Comparison of ENCODE assay signal across 22 cellular contexts in the genomic region with DNA sequence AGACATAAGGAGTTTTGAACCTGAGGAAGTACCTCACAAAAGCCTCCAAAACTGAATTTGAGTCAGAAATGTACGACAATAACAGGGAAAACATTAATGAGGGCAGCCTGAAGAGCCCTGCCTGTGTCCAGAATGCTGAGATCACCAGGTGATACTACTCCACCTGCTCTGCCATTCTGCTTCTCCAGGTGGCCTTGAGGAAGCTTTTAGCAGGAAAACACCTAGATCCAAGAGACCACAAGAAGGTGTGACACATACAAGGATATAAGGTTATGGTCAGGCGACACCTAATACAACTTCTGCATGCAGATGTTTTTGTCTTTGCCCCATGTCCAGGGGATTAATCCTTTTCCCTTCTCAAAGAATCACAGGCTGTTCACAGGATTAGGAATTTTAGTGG. TPM values are rescaled to one million over a fixed set of nuclear protein-coding genes. Genes with fewer than 3 reads are reported as not detected.
A peak's percentile ranks its signal among the peaks of the same experiment; 100 is the strongest.
DNase-seq lines count a peak whose midpoint lies in the region; ATAC-seq and TF ChIP-seq lines count a peak whose summit lies in the region.
"Had no signal": no experiment of that assay in that cellular context is flagged by ENCODE, and none has a peak within 500 bp of the region (broad histone marks: within the 10 kb centered on the region; RNA-seq: fewer than 3 reads in every experiment).

No MANE protein-coding gene starts in this region.

- no peak for TF ChIP-seq POLR2A in breast epithelium (IDR thresholded peaks at IDR 0.05)

- H3K9me3 ChIP-seq in mammary epithelial cell (replicated peaks; ENCODE audit: insufficient read depth, low read length) (no peaks in the 10 kb centered on the region), breast epithelium (no peaks in the 10 kb centered on the region), neuronal stem cell (replicated peaks in 1 of 2; ENCODE audit: control insufficient read depth in 2 of 2, insufficient read depth in 1 of 2, low read depth in 1 of 2, low read length in 2 of 2) (no peaks in the 10 kb centered on the region)

- H3K4me1 ChIP-seq in mammary epithelial cell (ENCODE audit: insufficient read depth, low read length) (peaks cover 5% of the 10 kb centered on the region), breast epithelium (no peaks in the 10 kb centered on the region), neuronal stem cell (ENCODE audit: control insufficient read depth in 2 of 2, insufficient read depth in 1 of 2, low read depth in 1 of 2, low read length in 2 of 2) (peaks cover 0 to 6% of the 10 kb centered on the region in 2 donors)

- H3K27ac ChIP-seq in mammary epithelial cell (ENCODE audit: insufficient read depth, low read depth, low read length) (no peak overlapping the region), breast epithelium (no peak overlapping the region), epithelial cell of prostate (peak overlapping the region; percentile 54), neuronal stem cell (replicated peaks; ENCODE audit: low read length) (no peak overlapping the region)

- dilution Hi-C loops in mammary epithelial cell (cut with HindIII; ENCODE audit: low sequenced_read_pairs), result no loop called here

- H3K4me2 ChIP-seq in mammary epithelial cell (ENCODE audit: insufficient read depth, low read depth, low read length), result no peak overlapping the region
- no peak overlapping the region for H3K4me2 ChIP-seq in neuronal stem cell (ENCODE audit: insufficient read depth, low read length, poor library complexity, severe bottlenecking)

- H4K91ac ChIP-seq in neuronal stem cell (ENCODE audit: low read depth, low read length, poor library complexity), result no peak overlapping the region

- no peak overlapping the region for H2BK120ac ChIP-seq in neuronal stem cell (ENCODE audit: low read depth, low read length)

- TF ChIP-seq CTCF in mammary epithelial cell (conservative IDR thresholded peaks at IDR 0.05 in 1 of 2, IDR thresholded peaks at IDR 0.05 in 1 of 2; ENCODE audit: extremely low read depth in 1 of 2, insufficient read depth in 1 of 2, low read depth in 1 of 2, low read length in 2 of 2), result no peak
- no peak for TF ChIP-seq CTCF in breast epithelium (IDR thresholded peaks at IDR 0.05)

- H2BK12ac ChIP-seq in neuronal stem cell (ENCODE audit: low read length), result no peak overlapping the region

- in situ Hi-C loops in mammary epithelial cell (cut with MboI; ENCODE audit: low sequenced_read_pairs in 2 of 2), result no loop called here

- no peak overlapping the region for H3K23ac ChIP-seq in neuronal stem cell (ENCODE audit: low read depth, low read length, poor library complexity)

- H3K18ac ChIP-seq in neuronal stem cell (ENCODE audit: low read length), result no peak overlapping the region

- no peaks in the 10 kb centered on the region for H3K79me2 ChIP-seq in mammary epithelial cell (ENCODE audit: insufficient read depth, low read length)

- BruUV-seq in mammary epithelial cell (replicated peaks; lab: Mats Ljungman, UMichigan), result no TSS peak

- DNase-seq in mammary epithelial cell (peak; percentile 39), breast epithelium (ENCODE audit: low spot score in 2 of 2) (no peak), NCI-H2029 (lab: John Stamatoyannopoulos, UW) (peak; percentile 52), epithelial cell of prostate (ENCODE audit: low read depth, low spot score) (peak; percentile 71), neuronal stem cell (ENCODE audit: low spot score) (no peak), germinal center (ENCODE audit: low spot score) (no peak)
- DNase-seq: C1 segment of cervical spinal cord; CD8-positive, alpha-beta memory T cell; GOT3; KBM-7; NCI-H1105 treated with DMSO at 0.1 percent for 48 hours; NCI-H1694; NCI-H2107; NCI-H226; NCI-H526; SHP77; T-cell had no signal

- H3K4me3 ChIP-seq in mammary epithelial cell (replicated peaks in 1 of 3; ENCODE audit: insufficient read depth in 1 of 3, low read depth in 2 of 3, low read length in 3 of 3) (no peak overlapping the region), breast epithelium (no peak overlapping the region), neuronal stem cell (ENCODE audit: low read length in 2 of 2) (no peak overlapping the region)
- H3K4me3 ChIP-seq: GM12878 had no signal

- 91% methylated on average over 2 of the region's 2 CpGs for WGBS in mammary epithelial cell (ENCODE audit: low coverage, missing lambda C conversion rate)
- WGBS in neuronal stem cell (ENCODE audit: extremely low coverage in 2 of 2, insufficient read length in 2 of 2, insufficient replicate concordance in 1 of 2), 2 donors, result no CpG with 5 or more reads among the region's 2 CpGs

- H3K9ac ChIP-seq in mammary epithelial cell (ENCODE audit: insufficient read depth, low read length), result no peak overlapping the region
- H3K9ac ChIP-seq in neuronal stem cell (ENCODE audit: low read depth, low read length, poor library complexity), result no peak overlapping the region

- H3K4ac ChIP-seq in neuronal stem cell (ENCODE audit: low read length), result no peak overlapping the region

- no peaks in the 10 kb centered on the region for H3K79me1 ChIP-seq in neuronal stem cell (ENCODE audit: low read depth, low read length)

- H4K8ac ChIP-seq in neuronal stem cell (ENCODE audit: low read depth, low read length), result no peak overlapping the region

- H2BK5ac ChIP-seq in neuronal stem cell (ENCODE audit: low read length), result no peak overlapping the region

- no peak overlapping the region for H3K14ac ChIP-seq in neuronal stem cell (ENCODE audit: low read length)

- H3K27me3 ChIP-seq in mammary epithelial cell (ENCODE audit: insufficient read depth, low read length) (no peaks in the 10 kb centered on the region), breast epithelium (no peaks in the 10 kb centered on the region), neuronal stem cell (ENCODE audit: control insufficient read depth in 3 of 3, insufficient read depth in 3 of 3, low read depth in 1 of 3, low read length in 3 of 3) (peaks cover 0 to 49% (median 0%) of the 10 kb centered on the region in 3 experiments)

- no peak for ATAC-seq in HG03175 (IDR thresholded peaks at IDR 0.05; ENCODE audit: unreplicated experiment)
- ATAC-seq: GM12878, HCT116, SK-N-SH treated with all-trans-retinoic acid at 6 μM for 48 hours, T-cell had no signal

- H4K20me1 ChIP-seq in mammary epithelial cell (ENCODE audit: insufficient read depth, low read length), result no peaks in the 10 kb centered on the region

- H3K36me3 ChIP-seq in mammary epithelial cell (ENCODE audit: insufficient read depth, low read length) (no peaks in the 10 kb centered on the region), breast epithelium (no peaks in the 10 kb centered on the region), neuronal stem cell (replicated peaks in 1 of 2; ENCODE audit: control insufficient read depth in 2 of 2, insufficient read depth in 2 of 2, low read length in 2 of 2) (no peaks in the 10 kb centered on the region)

- H2AFZ ChIP-seq in mammary epithelial cell (ENCODE audit: low read depth, low read length) (no peak overlapping the region), neuronal stem cell (ENCODE audit: low read length) (no peak overlapping the region)

- no peak overlapping the region for H2AK5ac ChIP-seq in neuronal stem cell (ENCODE audit: low read depth, low read length)

- CTCF ChIA-PET in mammary epithelial cell (lab: Charles Lee; ENCODE audit: low non-redundant PET), result no interaction called here

- no peak overlapping the region for H2BK15ac ChIP-seq in neuronal stem cell (ENCODE audit: low read length)

- intact Hi-C loops in mammary epithelial cell (cut with micrococcal nuclease) (loop anchor here (5.0 kb wide), 1 partner anchor 100 kb away; no protein-coding TSS in a partner anchor), breast epithelium (cut with DNase I; ENCODE audit: low total_unique reads) (no loop called here)

RNA-seq across cellular contexts. Expression of a gene that starts 15.3 kb away (rescaled TPM):
- total RNA-seq in mammary epithelial cell (1 to 10 TPM; 2.9 to 8.3 TPM), breast epithelium (1 to 10 TPM in 2 of 3 donors, not detected in 1; 2.9 to 5.3 TPM)
- polyA plus RNA-seq in mammary epithelial cell, result 0.33 TPM
- polyA minus RNA-seq in mammary epithelial cell, result 0.47 TPM
- 0.20 TPM for polyA plus RNA-seq in neuronal stem cell (2013, experiment 1 of 2)
- polyA plus RNA-seq in neuronal stem cell (2013, experiment 2 of 2), result 0.15 TPM
- total RNA-seq: CD8-positive, alpha-beta memory T cell; OCI-LY7 had no signal
- polyA plus RNA-seq: CD8-positive, alpha-beta memory T cell had no signal

Comparison
In these comparisons a context has a peak if more than half of its experiments do, and no peak if none do; other contexts are left out.
1. DNase-seq: peak in mammary epithelial cell (single experiment), NCI-H2029 (single experiment) and epithelial cell of prostate (single experiment); none in breast epithelium (0 of 2), neuronal stem cell (single experiment) and germinal center (single experiment).